ENCODE assay signal across 8 cellular contexts in genomic region chr19:23550102-23550501, GRCh38.
DNase-seq lines count a peak whose midpoint lies in the region; ATAC-seq and TF ChIP-seq lines count a peak whose summit lies in the region.
"Not testable (repeated sequence)": the region's sequence is repeated elsewhere in the genome, so short reads cannot be mapped to it uniquely, and the experiment has no call there.

No MANE protein-coding gene starts in this region.

- not testable (repeated sequence) for H3K27me3 Mint-ChIP-seq in endothelial cell (ENCODE audit: unreplicated experiment)

- not testable (repeated sequence) for H3K9me3 ChIP-seq in GM23248 (ENCODE audit: low read depth); suprapubic skin
- H3K9me3 ChIP-seq in PC-3 (ENCODE audit: low read length): peaks cover 18% of the 10 kb centered on the region; the same call in 1 of the 2 replicates

- TF ChIP-seq EP300 in suprapubic skin (IDR thresholded peaks at IDR 0.05): not testable (repeated sequence)

- POLR2A ChIA-PET in PC-3 (lab: Charles Lee; ENCODE audit: unreplicated experiment): not testable (repeated sequence)

- H3K27ac Mint-ChIP-seq in endothelial cell (ENCODE audit: unreplicated experiment): not testable (repeated sequence)

- H3F3A ChIP-seq in GM23248 (ENCODE audit: insufficient read depth); PC-3 (ENCODE audit: low read length, unreplicated experiment): not testable (repeated sequence)

- ATAC-seq in PC-3: peak; percentile 18

- WGBS in GM23248 (ENCODE audit: low coverage in 1 of 2, low lambda C conversion rate in 2 of 2, missing lambda C conversion rate in 2 of 2), 2 experiments: 20 to 39% methylated on average over 2 of the region's 2 CpGs
- WGBS in suprapubic skin: 50% methylated on average over 2 of the region's 2 CpGs

- peak overlapping the region; percentile 12 for H3K4me3 Mint-ChIP-seq in endothelial cell (ENCODE audit: unreplicated experiment)

- H3K9ac ChIP-seq in GM23248: not testable (repeated sequence)
- H3K9ac ChIP-seq in PC-3 (ENCODE audit: low read length): peak overlapping the region; percentile 68

- H3K27me3 ChIP-seq in GM23248 (replicated peaks; ENCODE audit: insufficient read depth); PC-3 (ENCODE audit: low read length); suprapubic skin: not testable (repeated sequence)

- CTCF ChIA-PET in PC-3 (lab: Charles Lee): not testable (repeated sequence)

- not testable (repeated sequence) for H2AFZ ChIP-seq in GM23248; PC-3 (ENCODE audit: low read length)

- H3K9me3 Mint-ChIP-seq in endothelial cell (ENCODE audit: unreplicated experiment): peaks cover 18% of the 10 kb centered on the region

- not testable (repeated sequence) for H3K27ac ChIP-seq in GM23248
- H3K27ac ChIP-seq in PC-3 (ENCODE audit: low read length) (peak overlapping the region; percentile 93), suprapubic skin (peak overlapping the region; percentile 41)

- TF ChIP-seq POLR2A in suprapubic skin (IDR thresholded peaks at IDR 0.05): not testable (repeated sequence)

- intact Hi-C loops in PC-3 (cut with micrococcal nuclease): loop anchor here (5.0 kb wide), 1 partner anchor 158 kb away; no protein-coding TSS in a partner anchor

- in situ Hi-C loops in GM23248 (cut with MboI): not testable (repeated sequence)

- H3K36me3 Mint-ChIP-seq in endothelial cell (ENCODE audit: low read depth, unreplicated experiment): peaks cover 18% of the 10 kb centered on the region

- not testable (repeated sequence) for H3K4me3 ChIP-seq in AG10803 (ENCODE audit: low read length); GM23248; suprapubic skin
- peak overlapping the region; percentile 29 for H3K4me3 ChIP-seq in PC-3 (ENCODE audit: low read length)

- not testable (repeated sequence) for H3K36me3 ChIP-seq in GM23248 (ENCODE audit: low read depth); suprapubic skin
- H3K36me3 ChIP-seq in PC-3 (ENCODE audit: low read depth, low read length): peaks cover 29% of the 10 kb centered on the region

- DNase-seq in AG10803 (ENCODE audit: low read depth): peak; percentile 31
- DNase-seq in GM23248: peak; percentile 27
- peak; percentile 85 for DNase-seq in HT1080 (ENCODE audit: low read depth)
- peak; percentile 91 for DNase-seq in PC-3
- DNase-seq in T1000 (lab: John Stamatoyannopoulos, UW): peak; percentile 80
- DNase-seq in endothelial cell (ENCODE audit: low spot score); suprapubic skin (ENCODE audit: low spot score in 2 of 2): not testable (repeated sequence)
- peak; percentile 15 for DNase-seq in iPS DF 19.7 (ENCODE audit: low read depth, low spot score)

- not testable (repeated sequence) for H3K4me1 Mint-ChIP-seq in endothelial cell (ENCODE audit: unreplicated experiment)

- BruUV-seq in PC-3 (replicated peaks; lab: Mats Ljungman, UMichigan): TSS peak; percentile 53

- not testable (repeated sequence) for H3K79me2 ChIP-seq in GM23248 (ENCODE audit: insufficient read depth); PC-3 (ENCODE audit: low read length)

- not testable (repeated sequence) for H4K20me1 ChIP-seq in GM23248 (ENCODE audit: insufficient read depth); PC-3 (ENCODE audit: low read length)

- H3K4me1 ChIP-seq in GM23248 (ENCODE audit: insufficient read depth); suprapubic skin: not testable (repeated sequence)
- H3K4me1 ChIP-seq in PC-3 (ENCODE audit: insufficient read depth, low read length): peaks cover 53% of the 10 kb centered on the region

- not testable (repeated sequence) for H3K9me2 ChIP-seq in GM23248 (ENCODE audit: insufficient read depth); PC-3 (replicated peaks; ENCODE audit: low read length)

- not testable (repeated sequence) for TF ChIP-seq CTCF in AG10803 (conservative IDR thresholded peaks at IDR 0.05; ENCODE audit: low read length); PC-3 (conservative IDR thresholded peaks at IDR 0.05; ENCODE audit: low read depth, low read length); endothelial cell (IDR thresholded peaks at IDR 0.05; ENCODE audit: unreplicated experiment); suprapubic skin (IDR thresholded peaks at IDR 0.05)

- H3K4me2 ChIP-seq in GM23248 (ENCODE audit: unreplicated experiment): not testable (repeated sequence)
- peak overlapping the region; percentile 53 for H3K4me2 ChIP-seq in PC-3 (ENCODE audit: low read length)
